ENCODE assay signal across 1 cellular context in the genomic region with DNA sequence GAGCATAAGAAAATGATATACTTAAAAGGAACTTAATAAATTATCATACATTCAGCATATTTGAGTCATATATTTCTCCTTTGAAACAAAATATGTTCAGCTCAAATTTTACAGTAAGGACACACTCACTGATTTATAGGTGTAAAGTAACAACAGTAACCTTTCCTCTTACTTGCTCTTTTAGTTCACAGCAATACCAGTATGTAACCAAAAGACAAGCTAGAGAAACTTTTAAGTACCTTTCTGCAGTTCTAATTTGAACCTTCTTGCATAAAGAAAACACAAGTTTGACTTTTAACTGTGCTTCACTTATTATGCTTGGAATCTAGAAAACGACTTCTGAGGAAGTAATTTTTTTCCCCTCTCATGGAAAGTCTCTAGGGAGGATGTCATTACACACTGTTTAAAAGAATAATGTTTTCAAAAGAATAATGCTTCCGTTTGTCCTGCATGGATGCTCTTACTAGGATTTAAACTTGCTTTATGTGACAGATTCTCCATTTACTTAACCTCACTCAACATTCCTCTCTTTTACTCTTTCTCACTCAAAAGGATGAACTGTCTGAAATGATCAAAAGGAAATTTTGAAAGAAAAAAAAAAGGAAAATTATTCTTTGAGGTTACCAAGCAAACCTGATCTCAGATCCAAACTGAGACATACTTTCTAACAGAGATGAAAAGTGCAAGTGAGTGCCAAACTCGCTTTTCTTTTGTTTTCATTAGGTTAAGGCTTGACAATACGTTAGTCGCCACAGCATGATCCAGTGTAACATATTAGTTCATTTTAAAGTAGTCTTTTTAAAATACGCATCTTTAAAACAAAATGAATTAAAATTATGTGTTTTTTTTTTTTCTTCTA.
TF ChIP-seq lines count a peak whose summit lies in the region.

No MANE protein-coding gene starts in this region.

TF ChIP-seq in HEK293, 187 proteins besides CTCF, POLR2A, EP300 and RAD21 (continued from another document):
- TF ChIP-seq, protein P1, sequence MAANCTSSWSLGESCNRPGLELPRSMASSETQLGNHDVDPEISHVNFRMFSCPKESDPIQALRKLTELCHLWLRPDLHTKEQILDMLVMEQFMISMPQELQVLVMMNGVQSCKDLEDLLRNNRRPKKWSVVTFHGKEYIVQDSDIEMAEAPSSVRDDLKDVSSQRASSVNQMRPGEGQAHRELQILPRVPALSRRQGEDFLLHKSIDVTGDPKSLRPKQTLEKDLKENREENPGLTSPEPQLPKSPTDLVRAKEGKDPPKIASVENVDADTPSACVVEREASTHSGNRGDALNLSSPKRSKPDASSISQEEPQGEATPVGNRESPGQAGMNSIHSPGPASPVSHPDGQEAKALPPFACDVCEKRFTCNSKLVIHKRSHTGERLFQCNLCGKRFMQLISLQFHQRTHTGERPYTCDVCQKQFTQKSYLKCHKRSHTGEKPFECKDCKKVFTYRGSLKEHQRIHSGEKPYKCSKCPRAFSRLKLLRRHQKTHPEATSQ (tag by site-specific recombination; IDR thresholded peaks at IDR 0.05) = no peak
- TF ChIP-seq, protein P2, sequence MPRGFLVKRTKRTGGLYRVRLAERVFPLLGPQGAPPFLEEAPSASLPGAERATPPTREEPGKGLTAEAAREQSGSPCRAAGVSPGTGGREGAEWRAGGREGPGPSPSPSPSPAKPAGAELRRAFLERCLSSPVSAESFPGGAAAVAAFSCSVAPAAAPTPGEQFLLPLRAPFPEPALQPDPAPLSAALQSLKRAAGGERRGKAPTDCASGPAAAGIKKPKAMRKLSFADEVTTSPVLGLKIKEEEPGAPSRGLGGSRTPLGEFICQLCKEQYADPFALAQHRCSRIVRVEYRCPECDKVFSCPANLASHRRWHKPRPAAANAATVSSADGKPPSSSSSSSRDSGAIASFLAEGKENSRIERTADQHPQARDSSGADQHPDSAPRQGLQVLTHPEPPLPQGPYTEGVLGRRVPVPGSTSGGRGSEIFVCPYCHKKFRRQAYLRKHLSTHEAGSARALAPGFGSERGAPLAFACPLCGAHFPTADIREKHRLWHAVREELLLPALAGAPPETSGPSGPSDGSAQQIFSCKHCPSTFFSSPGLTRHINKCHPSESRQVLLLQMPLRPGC (tag by site-specific recombination; IDR thresholded peaks at IDR 0.05) = no peak
- peak; percentile 71 for TF ChIP-seq PRDM1 (tag by site-specific recombination; IDR thresholded peaks at IDR 0.05)
- peak; percentile 68 for TF ChIP-seq FEZF1 (tag by site-specific recombination; IDR thresholded peaks at IDR 0.05)
